Comparison of ENCODE assay signal across 26 cellular contexts in the genomic region with DNA sequence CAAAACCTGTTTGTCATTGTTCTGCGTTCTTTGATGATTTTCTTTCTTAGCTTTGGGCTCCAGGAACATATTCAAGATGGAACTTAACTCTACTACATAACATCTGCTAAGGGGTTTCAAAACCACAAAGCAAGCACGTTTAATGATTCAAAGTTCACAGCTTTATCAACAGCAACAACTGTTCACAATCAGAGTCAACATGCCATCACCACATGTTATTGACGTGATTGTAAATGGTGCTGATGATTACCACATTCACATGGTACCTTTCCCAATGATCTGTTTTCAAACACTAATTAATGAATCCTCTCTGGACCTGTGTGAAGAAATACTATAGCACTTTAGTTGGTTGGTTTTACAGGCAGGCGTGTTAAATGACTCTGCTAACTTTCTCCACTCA.
"Had no signal": no experiment of that assay in that cellular context is flagged by ENCODE, and none has a peak within 500 bp of the region (broad histone marks: within the 10 kb centered on the region; RNA-seq: fewer than 3 reads in every experiment).

No MANE protein-coding gene starts in this region.

- H3K27ac ChIP-seq: ascending aorta, SJCRH30, VCaP had no signal

- DNase-seq: activated CD4-positive, alpha-beta memory T cell treated with anti-CD3 and anti-CD28 coated beads for 36 hours; activated CD4-positive, alpha-beta T cell treated with anti-CD3 and anti-CD28 coated beads, Interleukin-2, amount 10 ng/mL, durations not matched to agents 7 days and 5 days; activated CD4-positive, CD25-positive, alpha-beta regulatory T cell; activated CD8-positive, alpha-beta memory T cell treated with anti-CD3 and anti-CD28 coated beads for 24 hours; activated effector memory CD4-positive, alpha-beta T cell treated with anti-CD3 and anti-CD28 coated beads, Interleukin-2, amount 50 U/mL, for 16 hours; activated naive CD4-positive, alpha-beta T cell treated with Interleukin-2 at 50 U/mL for 16 hours; activated naive CD8-positive, alpha-beta T cell treated with anti-CD3 and anti-CD28 coated beads, Interleukin-2, amount 50 U/mL, for 24 hours; activated T-cell treated with anti-CD3 and anti-CD28 coated beads, Interleukin-2, amount 50 U/mL, for 4 hours; amniotic stem cell; Kasumi-1; KBM-7; NCI-H1048; NCI-H1417 treated with DMSO at 0.1 percent for 48 hours; NCI-H1694; NCI-H2029; NCI-H2171; NCI-H226; NCI-H526; NCI-H82; SJCRH30; SK-N-SH; T-helper 1 cell had no signal

- ATAC-seq: activated naive CD4-positive, alpha-beta T cell treated with anti-CD3 and anti-CD28 coated beads, Interleukin-2, amount 50 U/mL, for 72 hours; activated naive CD8-positive, alpha-beta T cell treated with anti-CD3 and anti-CD28 coated beads, Interleukin-2, amount 50 U/mL, for 24 hours; activated T-cell treated with anti-CD3 and anti-CD28 coated beads, Interleukin-2, amount 50 U/mL, for 4 hours; Right ventricle myocardium inferior had no signal

- H3K36me3 ChIP-seq: ascending aorta, SJCRH30 had no signal

- H3K27me3 ChIP-seq: ascending aorta, SJCRH30 had no signal

- H3K9ac ChIP-seq: SK-N-SH had no signal

- H3K4me2 ChIP-seq: SK-N-SH had no signal

- H3K9me3 ChIP-seq: ascending aorta, SJCRH30, SK-N-SH had no signal

- H3K4me3 ChIP-seq: ascending aorta, SJCRH30 had no signal
